Comparison of ENCODE assay signal across 1 cellular context in genomic region chr15:63191895-63192603, GRCh38.
TF ChIP-seq lines count a peak whose summit lies in the region.

No MANE protein-coding gene starts in this region.

TF ChIP-seq in K562, 482 proteins besides CTCF, POLR2A, EP300 and RAD21 (continued from another document):
- TF ChIP-seq ZNF398 (CRISPR knock-in tag; IDR thresholded peaks at IDR 0.05) (no peak), CBX2 (IDR thresholded peaks at IDR 0.05; ENCODE audit: insufficient read depth, low read length, poor library complexity, severe bottlenecking) (no peak), ATF1 (CRISPR knock-in tag; IDR thresholded peaks at IDR 0.05) (no peak), ATF1 (tag; IDR thresholded peaks at IDR 0.05) (0 out of 2 replicates have a peak, but pooled peaks have one; percentile 33), KLF6 (CRISPR knock-in tag; IDR thresholded peaks at IDR 0.05; ENCODE audit: borderline replicate concordance) (no peak), ZNF75A (CRISPR knock-in tag; IDR thresholded peaks at IDR 0.05) (no peak), ERF (CRISPR knock-in tag; IDR thresholded peaks at IDR 0.05) (no peak), SMARCA5 (IDR thresholded peaks at IDR 0.05) (no peak)
